8 cellular contexts compared by ENCODE assay signal in the genomic region with DNA sequence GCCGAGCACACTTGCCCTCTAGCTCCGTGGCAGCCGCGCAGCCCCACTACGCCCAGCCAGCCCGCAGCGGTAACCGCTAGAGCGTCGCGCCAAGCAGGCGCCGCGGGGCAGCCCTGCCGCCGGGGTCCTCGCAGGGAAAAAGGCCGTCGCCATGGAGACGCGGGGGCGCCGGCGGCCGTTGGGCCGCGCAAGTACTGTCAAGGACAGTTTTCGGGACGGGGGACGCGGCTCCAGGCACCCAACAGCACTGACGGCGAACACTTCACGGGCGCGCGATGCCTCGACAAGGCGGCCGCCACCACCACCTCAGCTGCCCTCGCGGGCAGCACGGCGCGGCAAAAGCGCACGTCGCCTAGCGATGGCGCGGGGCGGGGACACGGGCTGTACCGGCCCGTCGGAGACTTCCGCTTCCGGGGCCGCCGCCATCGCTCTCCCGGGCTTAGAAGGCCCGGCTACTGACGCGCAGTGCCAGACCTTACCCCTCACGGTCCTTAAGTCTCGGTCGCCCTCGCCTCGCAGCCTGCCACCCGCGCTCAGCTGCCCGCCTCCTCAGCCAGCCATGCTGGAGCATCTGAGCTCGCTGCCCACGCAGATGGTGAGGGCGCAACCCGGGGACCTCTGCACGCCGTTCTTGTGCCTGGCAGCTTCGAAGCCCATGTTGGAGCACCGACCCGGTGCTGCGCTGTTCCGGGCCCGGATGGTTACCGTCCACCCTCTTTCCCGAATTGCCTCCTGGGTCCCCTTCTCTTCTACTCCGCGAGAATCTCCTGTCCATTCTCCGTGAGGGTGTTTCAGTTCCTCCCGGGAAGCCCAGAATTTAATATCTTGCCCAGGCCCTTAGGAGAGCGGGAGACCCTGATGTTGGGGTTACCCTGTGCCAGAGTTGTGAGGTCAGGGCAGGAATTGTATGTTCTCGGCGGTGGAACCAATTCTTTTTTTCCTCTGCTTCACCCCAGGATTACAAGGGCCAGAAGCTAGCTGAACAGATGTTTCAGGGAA. TPM values are rescaled to one million over a fixed set of nuclear protein-coding genes. Genes with fewer than 3 reads are reported as not detected.
DNase-seq lines count a peak whose midpoint lies in the region; ATAC-seq and TF ChIP-seq lines count a peak whose summit lies in the region.

TSS of gene GLT8D1 (minus strand) at position 104 of the 999 bp plus-strand sequence. CDS start 5,331 bp downstream, outside the sequence.
TSS of gene SPCS1 (plus strand) at position 419 of the 999 bp plus-strand sequence. CDS start at position 560, 141 bp downstream.

- peaks cover 40% of the 10 kb centered on the region for H3K4me1 Mint-ChIP-seq in CD4-positive, alpha-beta T cell (ENCODE audit: low read depth)

- H3K27ac ChIP-seq in CD4-positive, alpha-beta T cell (ENCODE audit: low read depth, low read length): peak within 1 kb of the TSS; percentile 86
- peak within 1 kb of the TSS; percentile 93 for H3K27ac ChIP-seq in mesodermal cell (ENCODE audit: low read depth, low read length, severe bottlenecking)

- H3K36me3 ChIP-seq in endocrine pancreas (ENCODE audit: control insufficient read depth, insufficient read depth, low read length) (no peaks in the 10 kb centered on the region), mesodermal cell (ENCODE audit: control insufficient read depth, insufficient read depth, low read length) (peaks cover 45% of the 10 kb centered on the region)

- H3K9me3 Mint-ChIP-seq in CD4-positive, alpha-beta T cell: no peaks in the 10 kb centered on the region

- H3K4me3 ChIP-seq in endocrine pancreas (ENCODE audit: control insufficient read depth, insufficient read depth, low read length) (peak within 1 kb of the TSS; percentile 87), mesodermal cell (ENCODE audit: extremely low read depth, insufficient read depth, low read length, poor library complexity, severe bottlenecking) (peak within 1 kb of the TSS; percentile 91)

- H3K9ac ChIP-seq in endocrine pancreas (ENCODE audit: control insufficient read depth, insufficient read depth, low read length): peak within 1 kb of the TSS; percentile 98

- peaks cover 50% of the 10 kb centered on the region for H3K36me3 Mint-ChIP-seq in CD4-positive, alpha-beta T cell (ENCODE audit: low read depth)

- no peaks in the 10 kb centered on the region for H3K9me3 ChIP-seq in CD4-positive, alpha-beta T cell (ENCODE audit: control insufficient read depth, low read length)
- H3K9me3 ChIP-seq in endocrine pancreas (ENCODE audit: control insufficient read depth, low read length): no peaks in the 10 kb centered on the region
- no peaks in the 10 kb centered on the region for H3K9me3 ChIP-seq in mesodermal cell (ENCODE audit: control insufficient read depth, low read length)

- POLR2A ChIA-PET in CD4-positive, alpha-beta T cell (lab: Charles Lee): interaction anchor here (1.0 to 2.6 kb wide), 11 partner anchors 10 to 1207 kb away, joined by 3 to 23 read pairs (median 4); partner anchors contain the start of genes DCP1A, PBRM1, STIMATE and UQCC5

- no peaks in the 10 kb centered on the region for H3K27me3 ChIP-seq in CD4-positive, alpha-beta T cell (ENCODE audit: control insufficient read depth, insufficient read depth, low read length)
- H3K27me3 ChIP-seq in endocrine pancreas (ENCODE audit: control insufficient read depth, insufficient read depth, low read length): no peaks in the 10 kb centered on the region

- peak within 1 kb of the TSS; percentile 98 for H3K27ac Mint-ChIP-seq in CD4-positive, alpha-beta T cell

- H3K4me1 ChIP-seq in endocrine pancreas (ENCODE audit: control insufficient read depth, insufficient read depth, low read length) (peaks cover 8% of the 10 kb centered on the region), mesodermal cell (ENCODE audit: control insufficient read depth, insufficient read depth, low read length, poor library complexity, severe bottlenecking) (no peaks in the 10 kb centered on the region)

- peak; percentile 89 for ATAC-seq in CD4-positive, alpha-beta T cell (ENCODE audit: poor library complexity)
- ATAC-seq in GM19438 (IDR thresholded peaks at IDR 0.05; ENCODE audit: low read depth, unreplicated experiment): peak; percentile 82
- ATAC-seq in HG03571 (IDR thresholded peaks at IDR 0.05; ENCODE audit: unreplicated experiment): peak; percentile 76

- 0 to 1% methylated on average over 84 to 92 of the region's 94 CpGs for WGBS in mesodermal cell (ENCODE audit: insufficient coverage in 2 of 2), 2 experiments

- intact Hi-C loops in CD4-positive, alpha-beta T cell (cut with DNase I, micrococcal nuclease): loop anchor here (1.0 to 10.0 kb wide), 5 partner anchors 19 to 711 kb away; partner anchors contain the start of genes DCP1A (in 1 of the 2), GNL3 (in 1 of the 2) and RPL29 (in 1 of the 2)

- no peak for TF ChIP-seq CTCF in CD4-positive, alpha-beta T cell (IDR thresholded peaks at IDR 0.05)

- CTCF ChIA-PET in CD4-positive, alpha-beta T cell (lab: Charles Lee): no interaction called here

- peak within 1 kb of the TSS; percentile 96 for H3K4me3 Mint-ChIP-seq in CD4-positive, alpha-beta T cell

- DNase-seq in CD4-positive, alpha-beta T cell: peak; percentile 70 to 86 (median 80)
- peak; percentile 34 for DNase-seq in NK-92 (lab: John Stamatoyannopoulos, UW; ENCODE audit: unreplicated experiment)
- DNase-seq in activated CD8-positive, alpha-beta memory T cell treated with anti-CD3 and anti-CD28 coated beads for 48 hours (ENCODE audit: low read depth in 2 of 3, low spot score in 2 of 3): peak; percentile 71 to 73 (median 72)
- peak; percentile 72 to 74 for DNase-seq in stimulated activated CD8-positive, alpha-beta memory T cell treated with anti-CD3 and anti-CD28 coated beads, Interleukin-15, amount 100 ng/mL, for 4 hours (ENCODE audit: low read depth in 2 of 2)

- H3K27me3 Mint-ChIP-seq in CD4-positive, alpha-beta T cell: no peaks in the 10 kb centered on the region

RNA-seq across cellular contexts. Expression of gene GLT8D1, which starts in this region (rescaled TPM):
- 10 to 100 TPM in 1 of 2 experiments, 1 to 10 TPM in 1; 8.4 to 10.8 TPM for total RNA-seq in CD4-positive, alpha-beta T cell
- 100 TPM for polyA plus RNA-seq in mesodermal cell (2013, experiment 1 of 2)
- polyA plus RNA-seq in mesodermal cell (2013, experiment 2 of 2): 97.5 TPM

RNA-seq across cellular contexts. Expression of gene SPCS1, which starts in this region (rescaled TPM):
- total RNA-seq in CD4-positive, alpha-beta T cell: 10 to 100 TPM; 60.0 to 64.5 TPM
- polyA plus RNA-seq in mesodermal cell (2013, experiment 1 of 2): 161 TPM
- 165 TPM for polyA plus RNA-seq in mesodermal cell (2013, experiment 2 of 2)

Comparison
In these comparisons a context has a peak if more than half of its experiments do, and no peak if none do; other contexts are left out.
1. Peak in every context shown above with its lines: DNase-seq, ATAC-seq, H3K4me3 ChIP-seq and H3K27ac ChIP-seq.